2 cellular contexts compared by ENCODE assay signal in genomic region chr22:39504071-39504470, GRCh38.
TF ChIP-seq lines count a peak whose summit lies in the region.

No MANE protein-coding gene starts in this region.

TF ChIP-seq in A549, 52 proteins besides CTCF, POLR2A, EP300 and RAD21 (continued from another document):
- TF ChIP-seq MAFK (IDR thresholded peaks at IDR 0.05; ENCODE audit: partially characterized antibody) (no peak), JUN (IDR thresholded peaks at IDR 0.05) (no peak), CHD4 (IDR thresholded peaks at IDR 0.05; ENCODE audit: borderline replicate concordance) (no peak), ELK1 (IDR thresholded peaks at IDR 0.05; ENCODE audit: low read depth, low read length) (no peak), EHMT2 (IDR thresholded peaks at IDR 0.05; ENCODE audit: low read depth) (no peak), ZC3H11A (IDR thresholded peaks at IDR 0.05) (no peak)

TF ChIP-seq in WTC11, 78 proteins besides CTCF, POLR2A, EP300 and RAD21 (continued from another document):
- TF ChIP-seq GRHL2 (CRISPR knock-in tag; IDR thresholded peaks at IDR 0.05; ENCODE audit: insufficient replicate concordance, severe bottlenecking): no peak
TF ChIP-seq in WTC11: peak in this region for 0.
